2 cellular contexts compared by ENCODE assay signal in the genomic region with DNA sequence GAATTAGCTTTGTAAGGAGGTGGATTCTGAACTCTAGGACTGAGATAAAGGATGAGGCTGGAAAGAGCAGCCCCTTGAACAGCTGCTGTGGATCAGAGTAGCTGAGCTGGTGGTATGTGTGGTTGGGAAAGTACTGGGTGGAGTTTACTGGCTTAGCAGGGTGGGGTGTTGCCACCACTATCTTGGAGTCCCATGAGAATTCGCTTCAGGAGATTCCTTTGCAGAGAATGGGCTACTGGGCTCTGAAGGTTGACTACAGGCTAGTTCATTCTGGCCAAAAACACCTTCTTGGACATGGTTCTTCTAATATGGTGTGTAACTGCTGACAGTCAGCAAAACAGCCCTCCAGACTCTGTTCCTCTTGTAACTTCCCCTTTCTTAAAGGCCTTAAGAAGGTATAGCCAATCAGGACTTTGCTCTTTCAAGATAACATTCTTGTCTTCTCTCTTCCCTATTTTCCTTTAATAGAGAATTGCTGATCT.
TF ChIP-seq lines count a peak whose summit lies in the region.

No MANE protein-coding gene starts in this region.

TF ChIP-seq in GM12878, 131 proteins besides CTCF, POLR2A, EP300 and RAD21 (continued from another document and continues in another):
- peak; percentile 89; the same call in 1 of the 2 replicates for TF ChIP-seq TCF12 (IDR thresholded peaks at IDR 0.05; ENCODE audit: low read depth, low read length)
- TF ChIP-seq RBBP5 (conservative IDR thresholded peaks at IDR 0.05), result no peak
- TF ChIP-seq, protein P1, sequence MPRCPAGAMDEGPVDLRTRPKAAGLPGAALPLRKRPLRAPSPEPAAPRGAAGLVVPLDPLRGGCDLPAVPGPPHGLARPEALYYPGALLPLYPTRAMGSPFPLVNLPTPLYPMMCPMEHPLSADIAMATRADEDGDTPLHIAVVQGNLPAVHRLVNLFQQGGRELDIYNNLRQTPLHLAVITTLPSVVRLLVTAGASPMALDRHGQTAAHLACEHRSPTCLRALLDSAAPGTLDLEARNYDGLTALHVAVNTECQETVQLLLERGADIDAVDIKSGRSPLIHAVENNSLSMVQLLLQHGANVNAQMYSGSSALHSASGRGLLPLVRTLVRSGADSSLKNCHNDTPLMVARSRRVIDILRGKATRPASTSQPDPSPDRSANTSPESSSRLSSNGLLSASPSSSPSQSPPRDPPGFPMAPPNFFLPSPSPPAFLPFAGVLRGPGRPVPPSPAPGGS (IDR thresholded peaks at IDR 0.05; ENCODE audit: borderline replicate concordance, insufficient read depth, low read depth, low read length, poor library complexity, severe bottlenecking), result no peak
- 0 out of 2 replicates have a peak, but pooled peaks have one; percentile 32 for TF ChIP-seq ATF7 (IDR thresholded peaks at IDR 0.05; ENCODE audit: low read depth)
- peak; percentile 71 for TF ChIP-seq NBN (IDR thresholded peaks at IDR 0.05)
- TF ChIP-seq RUNX3 (IDR thresholded peaks at IDR 0.05; ENCODE audit: low read length), result peak; percentile 86
- no peak for TF ChIP-seq SUZ12 (IDR thresholded peaks at IDR 0.05; ENCODE audit: unreplicated experiment)
- TF ChIP-seq, protein P2, sequence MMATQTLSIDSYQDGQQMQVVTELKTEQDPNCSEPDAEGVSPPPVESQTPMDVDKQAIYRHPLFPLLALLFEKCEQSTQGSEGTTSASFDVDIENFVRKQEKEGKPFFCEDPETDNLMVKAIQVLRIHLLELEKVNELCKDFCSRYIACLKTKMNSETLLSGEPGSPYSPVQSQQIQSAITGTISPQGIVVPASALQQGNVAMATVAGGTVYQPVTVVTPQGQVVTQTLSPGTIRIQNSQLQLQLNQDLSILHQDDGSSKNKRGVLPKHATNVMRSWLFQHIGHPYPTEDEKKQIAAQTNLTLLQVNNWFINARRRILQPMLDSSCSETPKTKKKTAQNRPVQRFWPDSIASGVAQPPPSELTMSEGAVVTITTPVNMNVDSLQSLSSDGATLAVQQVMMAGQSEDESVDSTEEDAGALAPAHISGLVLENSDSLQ (IDR thresholded peaks at IDR 0.05), result peak; percentile 18; the same call in 1 of the 2 replicates
- TF ChIP-seq IKZF1 (conservative IDR thresholded peaks at IDR 0.05), result peak; percentile 64
- no peak for TF ChIP-seq ZNF274 (IDR thresholded peaks at IDR 0.05; ENCODE audit: insufficient read depth, insufficient read length)
- no peak for TF ChIP-seq BCL11A (IDR thresholded peaks at IDR 0.05; ENCODE audit: low read depth, low read length)
- TF ChIP-seq, protein P3, sequence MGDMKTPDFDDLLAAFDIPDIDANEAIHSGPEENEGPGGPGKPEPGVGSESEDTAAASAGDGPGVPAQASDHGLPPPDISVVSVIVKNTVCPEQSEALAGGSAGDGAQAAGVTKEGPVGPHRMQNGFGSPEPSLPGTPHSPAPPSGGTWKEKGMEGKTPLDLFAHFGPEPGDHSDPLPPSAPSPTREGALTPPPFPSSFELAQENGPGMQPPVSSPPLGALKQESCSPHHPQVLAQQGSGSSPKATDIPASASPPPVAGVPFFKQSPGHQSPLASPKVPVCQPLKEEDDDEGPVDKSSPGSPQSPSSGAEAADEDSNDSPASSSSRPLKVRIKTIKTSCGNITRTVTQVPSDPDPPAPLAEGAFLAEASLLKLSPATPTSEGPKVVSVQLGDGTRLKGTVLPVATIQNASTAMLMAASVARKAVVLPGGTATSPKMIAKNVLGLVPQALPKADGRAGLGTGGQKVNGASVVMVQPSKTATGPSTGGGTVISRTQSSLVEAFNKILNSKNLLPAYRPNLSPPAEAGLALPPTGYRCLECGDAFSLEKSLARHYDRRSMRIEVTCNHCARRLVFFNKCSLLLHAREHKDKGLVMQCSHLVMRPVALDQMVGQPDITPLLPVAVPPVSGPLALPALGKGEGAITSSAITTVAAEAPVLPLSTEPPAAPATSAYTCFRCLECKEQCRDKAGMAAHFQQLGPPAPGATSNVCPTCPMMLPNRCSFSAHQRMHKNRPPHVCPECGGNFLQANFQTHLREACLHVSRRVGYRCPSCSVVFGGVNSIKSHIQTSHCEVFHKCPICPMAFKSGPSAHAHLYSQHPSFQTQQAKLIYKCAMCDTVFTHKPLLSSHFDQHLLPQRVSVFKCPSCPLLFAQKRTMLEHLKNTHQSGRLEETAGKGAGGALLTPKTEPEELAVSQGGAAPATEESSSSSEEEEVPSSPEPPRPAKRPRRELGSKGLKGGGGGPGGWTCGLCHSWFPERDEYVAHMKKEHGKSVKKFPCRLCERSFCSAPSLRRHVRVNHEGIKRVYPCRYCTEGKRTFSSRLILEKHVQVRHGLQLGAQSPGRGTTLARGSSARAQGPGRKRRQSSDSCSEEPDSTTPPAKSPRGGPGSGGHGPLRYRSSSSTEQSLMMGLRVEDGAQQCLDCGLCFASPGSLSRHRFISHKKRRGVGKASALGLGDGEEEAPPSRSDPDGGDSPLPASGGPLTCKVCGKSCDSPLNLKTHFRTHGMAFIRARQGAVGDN (IDR thresholded peaks at IDR 0.05), result peak; percentile 34; the same call in 1 of the 2 replicates
- TF ChIP-seq RELA (IDR thresholded peaks at IDR 0.05; ENCODE audit: borderline replicate concordance, partially characterized antibody), result no peak
- TF ChIP-seq PAX5 (IDR thresholded peaks at IDR 0.05; ENCODE audit: borderline replicate concordance, low read depth, low read length), result no peak
- TF ChIP-seq, protein P4, sequence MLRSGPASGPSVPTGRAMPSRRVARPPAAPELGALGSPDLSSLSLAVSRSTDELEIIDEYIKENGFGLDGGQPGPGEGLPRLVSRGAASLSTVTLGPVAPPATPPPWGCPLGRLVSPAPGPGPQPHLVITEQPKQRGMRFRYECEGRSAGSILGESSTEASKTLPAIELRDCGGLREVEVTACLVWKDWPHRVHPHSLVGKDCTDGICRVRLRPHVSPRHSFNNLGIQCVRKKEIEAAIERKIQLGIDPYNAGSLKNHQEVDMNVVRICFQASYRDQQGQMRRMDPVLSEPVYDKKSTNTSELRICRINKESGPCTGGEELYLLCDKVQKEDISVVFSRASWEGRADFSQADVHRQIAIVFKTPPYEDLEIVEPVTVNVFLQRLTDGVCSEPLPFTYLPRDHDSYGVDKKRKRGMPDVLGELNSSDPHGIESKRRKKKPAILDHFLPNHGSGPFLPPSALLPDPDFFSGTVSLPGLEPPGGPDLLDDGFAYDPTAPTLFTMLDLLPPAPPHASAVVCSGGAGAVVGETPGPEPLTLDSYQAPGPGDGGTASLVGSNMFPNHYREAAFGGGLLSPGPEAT (IDR thresholded peaks at IDR 0.05; ENCODE audit: low read depth), result peak; percentile 74
- TF ChIP-seq, protein P5, sequence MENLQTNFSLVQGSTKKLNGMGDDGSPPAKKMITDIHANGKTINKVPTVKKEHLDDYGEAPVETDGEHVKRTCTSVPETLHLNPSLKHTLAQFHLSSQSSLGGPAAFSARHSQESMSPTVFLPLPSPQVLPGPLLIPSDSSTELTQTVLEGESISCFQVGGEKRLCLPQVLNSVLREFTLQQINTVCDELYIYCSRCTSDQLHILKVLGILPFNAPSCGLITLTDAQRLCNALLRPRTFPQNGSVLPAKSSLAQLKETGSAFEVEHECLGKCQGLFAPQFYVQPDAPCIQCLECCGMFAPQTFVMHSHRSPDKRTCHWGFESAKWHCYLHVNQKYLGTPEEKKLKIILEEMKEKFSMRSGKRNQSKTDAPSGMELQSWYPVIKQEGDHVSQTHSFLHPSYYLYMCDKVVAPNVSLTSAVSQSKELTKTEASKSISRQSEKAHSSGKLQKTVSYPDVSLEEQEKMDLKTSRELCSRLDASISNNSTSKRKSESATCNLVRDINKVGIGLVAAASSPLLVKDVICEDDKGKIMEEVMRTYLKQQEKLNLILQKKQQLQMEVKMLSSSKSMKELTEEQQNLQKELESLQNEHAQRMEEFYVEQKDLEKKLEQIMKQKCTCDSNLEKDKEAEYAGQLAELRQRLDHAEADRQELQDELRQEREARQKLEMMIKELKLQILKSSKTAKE (IDR thresholded peaks at IDR 0.05; ENCODE audit: low read depth, poor library complexity, severe bottlenecking), result no peak

TF ChIP-seq in GM23338, 12 proteins besides CTCF, POLR2A, EP300 and RAD21 (continued from another document):
- no peak for TF ChIP-seq POLR2AphosphoS5 (IDR thresholded peaks at IDR 0.05; ENCODE audit: low read depth)
- TF ChIP-seq EZH2 (IDR thresholded peaks at IDR 0.05; ENCODE audit: low read depth, unreplicated experiment), result no peak
- no peak for TF ChIP-seq STAT1 (IDR thresholded peaks at IDR 0.05; ENCODE audit: unreplicated experiment)
- no peak for TF ChIP-seq EZH2phosphoT487 (IDR thresholded peaks at IDR 0.05; ENCODE audit: unreplicated experiment)
- TF ChIP-seq ZNF114 (CRISPR knock-in tag; IDR thresholded peaks at IDR 0.05), result no peak
- TF ChIP-seq, protein P6, sequence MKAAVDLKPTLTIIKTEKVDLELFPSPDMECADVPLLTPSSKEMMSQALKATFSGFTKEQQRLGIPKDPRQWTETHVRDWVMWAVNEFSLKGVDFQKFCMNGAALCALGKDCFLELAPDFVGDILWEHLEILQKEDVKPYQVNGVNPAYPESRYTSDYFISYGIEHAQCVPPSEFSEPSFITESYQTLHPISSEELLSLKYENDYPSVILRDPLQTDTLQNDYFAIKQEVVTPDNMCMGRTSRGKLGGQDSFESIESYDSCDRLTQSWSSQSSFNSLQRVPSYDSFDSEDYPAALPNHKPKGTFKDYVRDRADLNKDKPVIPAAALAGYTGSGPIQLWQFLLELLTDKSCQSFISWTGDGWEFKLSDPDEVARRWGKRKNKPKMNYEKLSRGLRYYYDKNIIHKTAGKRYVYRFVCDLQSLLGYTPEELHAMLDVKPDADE (IDR thresholded peaks at IDR 0.05), result no peak
- TF ChIP-seq, protein P7, sequence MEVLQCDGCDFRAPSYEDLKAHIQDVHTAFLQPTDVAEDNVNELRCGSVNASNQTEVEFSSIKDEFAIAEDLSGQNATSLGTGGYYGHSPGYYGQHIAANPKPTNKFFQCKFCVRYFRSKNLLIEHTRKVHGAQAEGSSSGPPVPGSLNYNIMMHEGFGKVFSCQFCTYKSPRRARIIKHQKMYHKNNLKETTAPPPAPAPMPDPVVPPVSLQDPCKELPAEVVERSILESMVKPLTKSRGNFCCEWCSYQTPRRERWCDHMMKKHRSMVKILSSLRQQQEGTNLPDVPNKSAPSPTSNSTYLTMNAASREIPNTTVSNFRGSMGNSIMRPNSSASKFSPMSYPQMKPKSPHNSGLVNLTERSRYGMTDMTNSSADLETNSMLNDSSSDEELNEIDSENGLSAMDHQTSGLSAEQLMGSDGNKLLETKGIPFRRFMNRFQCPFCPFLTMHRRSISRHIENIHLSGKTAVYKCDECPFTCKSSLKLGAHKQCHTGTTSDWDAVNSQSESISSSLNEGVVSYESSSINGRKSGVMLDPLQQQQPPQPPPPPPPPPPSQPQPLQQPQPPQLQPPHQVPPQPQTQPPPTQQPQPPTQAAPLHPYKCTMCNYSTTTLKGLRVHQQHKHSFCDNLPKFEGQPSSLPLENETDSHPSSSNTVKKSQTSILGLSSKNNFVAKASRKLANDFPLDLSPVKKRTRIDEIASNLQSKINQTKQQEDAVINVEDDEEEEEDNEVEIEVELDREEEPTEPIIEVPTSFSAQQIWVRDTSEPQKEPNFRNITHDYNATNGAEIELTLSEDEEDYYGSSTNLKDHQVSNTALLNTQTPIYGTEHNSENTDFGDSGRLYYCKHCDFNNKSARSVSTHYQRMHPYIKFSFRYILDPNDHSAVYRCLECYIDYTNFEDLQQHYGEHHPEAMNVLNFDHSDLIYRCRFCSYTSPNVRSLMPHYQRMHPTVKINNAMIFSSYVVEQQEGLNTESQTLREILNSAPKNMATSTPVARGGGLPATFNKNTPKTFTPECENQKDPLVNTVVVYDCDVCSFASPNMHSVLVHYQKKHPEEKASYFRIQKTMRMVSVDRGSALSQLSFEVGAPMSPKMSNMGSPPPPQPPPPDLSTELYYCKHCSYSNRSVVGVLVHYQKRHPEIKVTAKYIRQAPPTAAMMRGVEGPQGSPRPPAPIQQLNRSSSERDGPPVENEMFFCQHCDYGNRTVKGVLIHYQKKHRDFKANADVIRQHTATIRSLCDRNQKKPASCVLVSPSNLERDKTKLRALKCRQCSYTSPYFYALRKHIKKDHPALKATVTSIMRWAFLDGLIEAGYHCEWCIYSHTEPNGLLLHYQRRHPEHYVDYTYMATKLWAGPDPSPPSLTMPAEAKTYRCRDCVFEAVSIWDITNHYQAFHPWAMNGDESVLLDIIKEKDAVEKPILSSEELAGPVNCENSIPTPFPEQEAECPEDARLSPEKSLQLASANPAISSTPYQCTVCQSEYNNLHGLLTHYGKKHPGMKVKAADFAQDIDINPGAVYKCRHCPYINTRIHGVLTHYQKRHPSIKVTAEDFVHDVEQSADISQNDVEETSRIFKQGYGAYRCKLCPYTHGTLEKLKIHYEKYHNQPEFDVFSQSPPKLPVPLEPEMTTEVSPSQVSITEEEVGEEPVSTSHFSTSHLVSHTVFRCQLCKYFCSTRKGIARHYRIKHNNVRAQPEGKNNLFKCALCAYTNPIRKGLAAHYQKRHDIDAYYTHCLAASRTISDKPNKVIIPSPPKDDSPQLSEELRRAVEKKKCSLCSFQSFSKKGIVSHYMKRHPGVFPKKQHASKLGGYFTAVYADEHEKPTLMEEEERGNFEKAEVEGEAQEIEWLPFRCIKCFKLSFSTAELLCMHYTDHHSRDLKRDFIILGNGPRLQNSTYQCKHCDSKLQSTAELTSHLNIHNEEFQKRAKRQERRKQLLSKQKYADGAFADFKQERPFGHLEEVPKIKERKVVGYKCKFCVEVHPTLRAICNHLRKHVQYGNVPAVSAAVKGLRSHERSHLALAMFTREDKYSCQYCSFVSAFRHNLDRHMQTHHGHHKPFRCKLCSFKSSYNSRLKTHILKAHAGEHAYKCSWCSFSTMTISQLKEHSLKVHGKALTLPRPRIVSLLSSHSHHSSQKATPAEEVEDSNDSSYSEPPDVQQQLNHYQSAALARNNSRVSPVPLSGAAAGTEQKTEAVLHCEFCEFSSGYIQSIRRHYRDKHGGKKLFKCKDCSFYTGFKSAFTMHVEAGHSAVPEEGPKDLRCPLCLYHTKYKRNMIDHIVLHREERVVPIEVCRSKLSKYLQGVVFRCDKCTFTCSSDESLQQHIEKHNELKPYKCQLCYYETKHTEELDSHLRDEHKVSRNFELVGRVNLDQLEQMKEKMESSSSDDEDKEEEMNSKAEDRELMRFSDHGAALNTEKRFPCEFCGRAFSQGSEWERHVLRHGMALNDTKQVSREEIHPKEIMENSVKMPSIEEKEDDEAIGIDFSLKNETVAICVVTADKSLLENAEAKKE (CRISPR knock-in tag; IDR thresholded peaks at IDR 0.05), result no peak
- TF ChIP-seq, protein P8, sequence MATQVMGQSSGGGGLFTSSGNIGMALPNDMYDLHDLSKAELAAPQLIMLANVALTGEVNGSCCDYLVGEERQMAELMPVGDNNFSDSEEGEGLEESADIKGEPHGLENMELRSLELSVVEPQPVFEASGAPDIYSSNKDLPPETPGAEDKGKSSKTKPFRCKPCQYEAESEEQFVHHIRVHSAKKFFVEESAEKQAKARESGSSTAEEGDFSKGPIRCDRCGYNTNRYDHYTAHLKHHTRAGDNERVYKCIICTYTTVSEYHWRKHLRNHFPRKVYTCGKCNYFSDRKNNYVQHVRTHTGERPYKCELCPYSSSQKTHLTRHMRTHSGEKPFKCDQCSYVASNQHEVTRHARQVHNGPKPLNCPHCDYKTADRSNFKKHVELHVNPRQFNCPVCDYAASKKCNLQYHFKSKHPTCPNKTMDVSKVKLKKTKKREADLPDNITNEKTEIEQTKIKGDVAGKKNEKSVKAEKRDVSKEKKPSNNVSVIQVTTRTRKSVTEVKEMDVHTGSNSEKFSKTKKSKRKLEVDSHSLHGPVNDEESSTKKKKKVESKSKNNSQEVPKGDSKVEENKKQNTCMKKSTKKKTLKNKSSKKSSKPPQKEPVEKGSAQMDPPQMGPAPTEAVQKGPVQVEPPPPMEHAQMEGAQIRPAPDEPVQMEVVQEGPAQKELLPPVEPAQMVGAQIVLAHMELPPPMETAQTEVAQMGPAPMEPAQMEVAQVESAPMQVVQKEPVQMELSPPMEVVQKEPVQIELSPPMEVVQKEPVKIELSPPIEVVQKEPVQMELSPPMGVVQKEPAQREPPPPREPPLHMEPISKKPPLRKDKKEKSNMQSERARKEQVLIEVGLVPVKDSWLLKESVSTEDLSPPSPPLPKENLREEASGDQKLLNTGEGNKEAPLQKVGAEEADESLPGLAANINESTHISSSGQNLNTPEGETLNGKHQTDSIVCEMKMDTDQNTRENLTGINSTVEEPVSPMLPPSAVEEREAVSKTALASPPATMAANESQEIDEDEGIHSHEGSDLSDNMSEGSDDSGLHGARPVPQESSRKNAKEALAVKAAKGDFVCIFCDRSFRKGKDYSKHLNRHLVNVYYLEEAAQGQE (IDR thresholded peaks at IDR 0.05; ENCODE audit: unreplicated experiment), result no peak
- no peak for TF ChIP-seq NANOG (IDR thresholded peaks at IDR 0.05; ENCODE audit: borderline replicate concordance)
- no peak for TF ChIP-seq CREB1 (CRISPR knock-in tag; IDR thresholded peaks at IDR 0.05; ENCODE audit: low read depth)
